In genomic region chr1:100883963-100884362, GRCh38 we compare ENCODE assay signal across 3 cellular contexts.
A peak's percentile ranks its signal among the peaks of the same experiment; 100 is the strongest.
TF ChIP-seq lines count a peak whose summit lies in the region.

No MANE protein-coding gene starts in this region.

TF ChIP-seq in A549, 52 proteins besides CTCF, POLR2A, EP300 and RAD21:
- TF ChIP-seq ATOH8 (CRISPR knock-in tag; IDR thresholded peaks at IDR 0.05; ENCODE audit: low read depth): no peak
- 0 out of 2 replicates have a peak, but pooled peaks have one; percentile 25 for TF ChIP-seq MAX (IDR thresholded peaks at IDR 0.05)
- TF ChIP-seq FOSL2 (IDR thresholded peaks at IDR 0.05): no peak
- peak; percentile 46 for TF ChIP-seq FOSL2 (CRISPR knock-in tag; IDR thresholded peaks at IDR 0.05)

TF ChIP-seq in HCT116, 20 proteins besides CTCF, POLR2A, EP300 and RAD21:
- no peak for TF ChIP-seq TCF7L2 (IDR thresholded peaks at IDR 0.05; ENCODE audit: borderline replicate concordance, extremely low read depth, insufficient read depth, insufficient read length)
- TF ChIP-seq SIN3A (IDR thresholded peaks at IDR 0.05; ENCODE audit: low read depth): no peak
- TF ChIP-seq POLR2AphosphoS5 (IDR thresholded peaks at IDR 0.05; ENCODE audit: low read depth, low read length): no peak
- TF ChIP-seq ZFX (IDR thresholded peaks at IDR 0.05): no peak
- TF ChIP-seq EZH2 (IDR thresholded peaks at IDR 0.05): no peak
- TF ChIP-seq CBX3 (IDR thresholded peaks at IDR 0.05; ENCODE audit: low read depth): no peak
- no peak for TF ChIP-seq REST (IDR thresholded peaks at IDR 0.05; ENCODE audit: low read depth)
- TF ChIP-seq ELF1 (IDR thresholded peaks at IDR 0.05; ENCODE audit: borderline replicate concordance, low read depth): no peak
- no peak for TF ChIP-seq MAX (IDR thresholded peaks at IDR 0.05)
- no peak for TF ChIP-seq EZH2phosphoT487 (IDR thresholded peaks at IDR 0.05; ENCODE audit: borderline replicate concordance)
- TF ChIP-seq CEBPB (IDR thresholded peaks at IDR 0.05; ENCODE audit: low read depth): no peak
- no peak for TF ChIP-seq ZBTB33 (IDR thresholded peaks at IDR 0.05; ENCODE audit: extremely low read depth, insufficient replicate concordance, low read length)
- TF ChIP-seq SRF (IDR thresholded peaks at IDR 0.05; ENCODE audit: low read depth): no peak
- TF ChIP-seq SP1 (IDR thresholded peaks at IDR 0.05; ENCODE audit: low read depth): no peak

TF ChIP-seq in SK-N-SH, 30 proteins besides CTCF, POLR2A, EP300 and RAD21:
- TF ChIP-seq PBX3 (IDR thresholded peaks at IDR 0.05) (0 out of 2 replicates have a peak, but pooled peaks have one; percentile 18), JUND (IDR thresholded peaks at IDR 0.05) (no peak), MAX (IDR thresholded peaks at IDR 0.05; ENCODE audit: low read depth) (peak; percentile 66; the same call in 1 of the 2 replicates), FOSL2 (IDR thresholded peaks at IDR 0.05; ENCODE audit: borderline replicate concordance, low read depth) (peak; percentile 39; the same call in 1 of the 2 replicates), GATA2 (CRISPR knock-in tag; IDR thresholded peaks at IDR 0.05) (no peak), GABPA (IDR thresholded peaks at IDR 0.05; ENCODE audit: low read depth) (no peak)
